In the genomic region with DNA sequence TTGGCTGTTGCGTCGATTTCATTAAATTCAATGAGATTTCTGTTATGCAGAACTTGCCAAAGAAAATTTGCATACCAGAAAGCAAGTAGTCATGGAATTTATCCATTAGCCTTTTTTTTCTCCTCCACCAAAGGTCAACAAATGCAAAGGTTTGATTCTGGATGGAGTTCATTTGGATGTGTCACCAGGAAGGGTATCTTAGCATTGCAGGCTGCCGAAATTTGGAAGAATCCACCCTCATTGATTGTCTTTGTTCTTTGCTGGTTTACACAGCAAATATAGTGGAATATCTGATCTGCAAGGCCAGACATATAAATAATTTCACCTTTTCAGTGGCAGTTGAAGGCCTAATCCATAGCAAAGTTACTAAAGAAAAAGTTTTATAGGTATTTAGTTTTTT, we compare ENCODE assay signal across 26 cellular contexts.
"Had no signal": no experiment of that assay in that cellular context is flagged by ENCODE, and none has a peak within 500 bp of the region (broad histone marks: within the 10 kb centered on the region; RNA-seq: fewer than 3 reads in every experiment).

No MANE protein-coding gene starts in this region.

- H3K36me3 ChIP-seq: stomach, suprapubic skin, thoracic aorta, thyroid gland, tibial artery, tibial nerve, transverse colon, upper lobe of left lung, upper lobe of right lung, uterus, vagina had no signal

- H3K27me3 ChIP-seq: stomach, suprapubic skin, testis, thyroid gland, tibial artery, tibial nerve, transverse colon, upper lobe of left lung, upper lobe of right lung, uterus, vagina had no signal

- H3K4me1 ChIP-seq: stomach, suprapubic skin, testis, tibial artery, tibial nerve, transverse colon, upper lobe of left lung, upper lobe of right lung, uterus, vagina had no signal

- DNase-seq: stimulated activated CD4-positive, alpha-beta T cell treated with anti-CD3 and anti-CD28 coated beads, Interleukin-2, amount 100 ng/mL, for 48 hours; stimulated activated CD4-positive, alpha-beta T cell treated with anti-CD3 and anti-CD28 coated beads, Interleukin-4, amount 100 ng/mL, for 1 hour; stimulated activated CD4-positive, alpha-beta T cell treated with anti-CD3 and anti-CD28 coated beads, Interleukin-4, amount 100 ng/mL, for 24 hours; stimulated activated CD4-positive, alpha-beta T cell treated with anti-CD3 and anti-CD28 coated beads, Interleukin-4, amount 100 ng/mL, for 4 hours; stimulated activated naive B cell treated with anti-CD40 and anti-IgM and Interleukin-4, amounts not matched to agents 10 μg/mL and 1 μg/mL and 100 μg/mL, for 72 hours; stimulated activated naive CD4-positive, alpha-beta T cell; stimulated activated naive CD4-positive, alpha-beta T cell treated with Interleukin-2 at 50 U/mL for 16 hours; stimulated activated naive CD8-positive, alpha-beta T cell treated with anti-CD3 and anti-CD28 coated beads, Interleukin-15, amount 100 ng/mL, for 72 hours; stimulated activated naive CD8-positive, alpha-beta T cell treated with anti-CD3 and anti-CD28 coated beads, Interleukin-15, Interleukin-2, amounts not matched to agents 100 U/mL and 50 U/mL, for 24 hours; stomach; substantia nigra; testis; thyroid gland; tibial artery; transverse colon; trophoblast cell; upper lobe of left lung; upper lobe of right lung; uterus had no signal

- H3K4me3 ChIP-seq: stomach, suprapubic skin, testis, thoracic aorta, thyroid gland, tibial artery, tibial nerve, transverse colon, upper lobe of left lung, upper lobe of right lung, uterus, vagina had no signal

- ATAC-seq: stimulated activated effector memory CD8-positive, alpha-beta T cell treated with anti-CD3 and anti-CD28 coated beads, Interleukin-12 subunit alpha, Interleukin-12 subunit beta, amount 100 ng/mL, for 72 hours; stimulated activated memory B cell treated with anti-CD40 and anti-IgM and Interleukin-4, amounts not matched to agents 10 μg/mL and 1 μg/mL and 100 μg/mL, for 72 hours; stimulated activated naive B cell treated with anti-CD40 and anti-IgM and Interleukin-4, amounts not matched to agents 10 μg/mL and 1 μg/mL and 100 μg/mL, for 72 hours; stimulated activated naive CD8-positive, alpha-beta T cell treated with anti-CD3 and anti-CD28 coated beads, Interleukin-15, amount 100 ng/mL, for 72 hours; stimulated activated naive CD8-positive, alpha-beta T cell treated with anti-CD3 and anti-CD28 coated beads, Interleukin-15, Interleukin-2, amounts not matched to agents 100 U/mL and 50 U/mL, for 24 hours; upper lobe of right lung had no signal

- FAIRE-seq: urothelium cell line had no signal

- H3K27ac ChIP-seq: stomach, suprapubic skin, testis, thoracic aorta, thyroid gland, tibial artery, tibial nerve, transverse colon, upper lobe of left lung, upper lobe of right lung, uterus, vagina had no signal

- H3K9me3 ChIP-seq: stomach, suprapubic skin, testis, thoracic aorta, thyroid gland, tibial artery, tibial nerve, transverse colon, upper lobe of left lung, upper lobe of right lung, uterus, vagina had no signal
